ENCODE assay signal across 8 cellular contexts in the genomic region with DNA sequence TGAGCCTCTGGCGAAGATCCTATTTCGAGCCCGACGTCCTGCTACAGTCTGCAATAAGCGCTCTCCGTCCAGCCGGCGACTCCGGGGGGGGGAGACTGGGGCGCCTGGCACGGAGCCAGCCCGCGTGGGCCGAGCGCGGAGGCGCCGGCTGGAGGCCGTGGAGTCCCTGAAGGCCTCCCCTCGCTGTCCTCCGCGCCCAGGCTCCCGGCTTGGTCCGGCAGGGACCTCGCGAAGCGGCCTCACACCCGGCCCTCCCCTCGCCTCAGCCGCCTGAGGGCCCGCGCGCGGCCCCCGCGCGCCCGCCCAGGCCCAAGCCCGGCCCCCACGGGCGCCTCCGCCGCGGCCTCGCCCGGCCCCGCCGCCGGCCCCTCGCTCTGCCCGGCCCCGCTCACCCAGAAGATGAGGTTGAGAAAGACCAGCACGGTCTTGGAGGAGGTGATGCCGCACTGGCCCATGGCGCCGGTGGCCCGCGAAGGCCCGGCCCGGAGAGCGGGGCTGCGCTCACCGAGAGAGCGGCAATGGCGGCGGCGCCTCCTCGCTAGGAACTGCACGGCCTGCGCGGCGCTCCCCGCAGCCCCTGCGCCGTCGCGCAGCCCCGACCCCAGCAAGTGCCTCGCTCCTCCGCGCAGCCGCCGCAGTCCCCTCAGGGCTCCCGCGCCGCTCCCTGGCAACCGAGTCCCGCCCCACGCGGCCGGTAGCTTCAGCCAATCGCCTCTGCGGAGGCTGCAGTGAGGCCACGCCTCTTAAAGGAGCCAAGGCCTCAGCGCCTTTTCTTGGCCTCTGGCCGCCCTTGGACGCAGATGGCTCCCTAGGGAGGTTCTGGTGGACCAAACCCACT. TPM values are rescaled to one million over a fixed set of nuclear protein-coding genes. Genes with fewer than 3 reads are reported as not detected.
DNase-seq lines count a peak whose midpoint lies in the region; ATAC-seq and TF ChIP-seq lines count a peak whose summit lies in the region.

A gene (minus strand): TSS at position 610 of the 838 bp plus-strand sequence. CDS start 155 bp downstream, at position 455.

- intact Hi-C loops in natural killer cell (cut with micrococcal nuclease) = loop anchor here (2.0 to 5.0 kb wide), 3 partner anchors 30 to 140 kb away; a partner anchor contains a TSS

- H2BK15ac ChIP-seq in H9 (ENCODE audit: low read depth, low read length) = no peak within 1 kb of the TSS

- H3K79me1 ChIP-seq in H9 (ENCODE audit: insufficient read depth, low read depth, low read length, poor library complexity, severe bottlenecking) = no peaks in the 10 kb centered on the region

- H3K18ac ChIP-seq in H9 (ENCODE audit: insufficient read length, low read depth, low read length) = peak within 1 kb of the TSS; percentile 63

- H3K27me3 Mint-ChIP-seq in H9 (ENCODE audit: low read depth) (peaks cover 3% of the 10 kb centered on the region), natural killer cell (ENCODE audit: low read depth in 2 of 2) (no peaks in the 10 kb centered on the region)

- no peaks in the 10 kb centered on the region for H3K27me3 ChIP-seq in H9 (ENCODE audit: insufficient read depth, low read length)

- DNase-seq in ELR (ENCODE audit: low read depth) (peak; percentile 92), H9 (peak; percentile 95), M059J (ENCODE audit: low read depth) (peak; percentile 84), fibroblast of peridontal ligament (ENCODE audit: extremely low read depth) (peak; percentile 83), natural killer cell (peak; percentile 88)
- peak; percentile 89 for DNase-seq in activated T-helper 9 cell treated with anti-CD3 and anti-CD28 coated beads, Interleukin-2, amount 50 U/mL, for 16 hours (ENCODE audit: low read depth)
- peak; percentile 83 to 92 (median 90) for DNase-seq in stimulated activated naive CD4-positive, alpha-beta T cell (lab: John Stamatoyannopoulos, UW)

- peak; percentile 95 for TF ChIP-seq POLR2A in Raji (IDR thresholded peaks at IDR 0.05; ENCODE audit: insufficient read depth, low read depth, low read length)

- H4K20me1 ChIP-seq in H9 (ENCODE audit: control insufficient read depth, insufficient read depth, insufficient read length) = no peaks in the 10 kb centered on the region

- peaks cover 13% of the 10 kb centered on the region; the same call in 1 of the 2 replicates for H3K79me2 ChIP-seq in H9 (ENCODE audit: insufficient read depth, low read length)

- no peak within 1 kb of the TSS for H4K5ac ChIP-seq in H9 (ENCODE audit: insufficient read length, low read depth, low read length)

- no peaks in the 10 kb centered on the region for H3K9me3 Mint-ChIP-seq in H9
- no peaks in the 10 kb centered on the region for H3K9me3 Mint-ChIP-seq in natural killer cell

- H3T11ph ChIP-seq in H9 (ENCODE audit: low read length) = no peak within 1 kb of the TSS

- TF ChIP-seq CTCF in H9 (conservative IDR thresholded peaks at IDR 0.05) = no peak
- TF ChIP-seq CTCF in natural killer cell (IDR thresholded peaks at IDR 0.05) = no peak

- H3K56ac ChIP-seq in H9 (ENCODE audit: insufficient read length, low read depth, low read length) = no peak within 1 kb of the TSS

- peak within 1 kb of the TSS; percentile 86 for H2AFZ ChIP-seq in H9 (ENCODE audit: low read length)

- H2BK12ac ChIP-seq in H9 (ENCODE audit: insufficient read length, low read depth, low read length) = no peak within 1 kb of the TSS

- H3K4me3 Mint-ChIP-seq in H9 = peak within 1 kb of the TSS; percentile 80 to 81
- H3K4me3 Mint-ChIP-seq in natural killer cell = peak within 1 kb of the TSS; percentile 88

- no CpG with 5 or more reads among the region's 97 CpGs for WGBS in H9 (ENCODE audit: extremely low coverage, insufficient read length, low lambda C conversion rate)

- H4K8ac ChIP-seq in H9 (replicated peaks; ENCODE audit: insufficient read length, low read depth, low read length) = no peak within 1 kb of the TSS

- H3K9me3 ChIP-seq in H9 (ENCODE audit: control insufficient read depth, low read depth, low read length) = no peaks in the 10 kb centered on the region

- H3K23ac ChIP-seq in H9 (ENCODE audit: insufficient read length, low read depth, low read length) = no peak within 1 kb of the TSS

- peaks cover 14 to 21% of the 10 kb centered on the region in 2 experiments for H3K4me1 Mint-ChIP-seq in H9
- peaks cover 39 to 40% of the 10 kb centered on the region in 2 donors for H3K4me1 Mint-ChIP-seq in natural killer cell

- H3K9ac ChIP-seq in H9 (ENCODE audit: extremely low read depth, insufficient read length, low read length) = peak within 1 kb of the TSS; percentile 61

- no peak within 1 kb of the TSS for H4K91ac ChIP-seq in H9 (ENCODE audit: insufficient read length, low read depth, low read length)

- ATAC-seq in natural killer cell = peak; percentile 97 to 98 (median 97)

- H3K27ac Mint-ChIP-seq in H9 (peak within 1 kb of the TSS in 1 of 3 experiments; percentile 70; a peak in 2 of 7 replicates), natural killer cell (peak within 1 kb of the TSS; percentile 65 to 90)

- no peak within 1 kb of the TSS for H2BK5ac ChIP-seq in H9 (ENCODE audit: insufficient read length, low read length)

- H3K4ac ChIP-seq in H9 (ENCODE audit: low read depth, low read length) = no peak within 1 kb of the TSS

- peaks cover 6% of the 10 kb centered on the region for H3K23me2 ChIP-seq in H9 (ENCODE audit: insufficient read length, low read depth, low read length, poor library complexity, severe bottlenecking)

- peak within 1 kb of the TSS; percentile 91 for H3K14ac ChIP-seq in H9 (ENCODE audit: insufficient read depth, low read length)

- peak within 1 kb of the TSS; percentile 72 for H3K4me2 ChIP-seq in H9 (ENCODE audit: insufficient read depth, insufficient read length, low read length)

- peaks cover 3% of the 10 kb centered on the region for H3K4me1 ChIP-seq in H9 (ENCODE audit: insufficient read depth, low read length)

- no peak within 1 kb of the TSS for H2BK120ac ChIP-seq in H9 (ENCODE audit: low read depth, low read length, poor library complexity, severe bottlenecking)

- H2BK20ac ChIP-seq in H9 (ENCODE audit: low read depth, low read length, poor library complexity, severe bottlenecking) = no peak within 1 kb of the TSS

- no peak within 1 kb of the TSS for H2AK5ac ChIP-seq in H9 (ENCODE audit: insufficient read length, low read length)

- H3K36me3 Mint-ChIP-seq in H9 (ENCODE audit: insufficient read depth in 1 of 3, low read depth in 3 of 3) (peaks cover 2 to 8% (median 4%) of the 10 kb centered on the region in 3 experiments; a peak in 5 of 7 replicates), natural killer cell (no peaks in the 10 kb centered on the region)

- H3K27ac ChIP-seq in H9 (ENCODE audit: insufficient read length, low read depth, low read length) = no peak within 1 kb of the TSS

RNA-seq across cellular contexts. Expression of the gene that starts here (rescaled TPM):
- total RNA-seq in H9 (2021) (117 and 124 TPM in 2 replicates), natural killer cell (10 to 100 TPM; 18.7 to 37.4 (median 29.9) TPM)
- 280 and 312 TPM in 2 replicates for total RNA-seq in M059J (2014; rRNA removed; shearing (Covaris generic))
